In the genomic region with DNA sequence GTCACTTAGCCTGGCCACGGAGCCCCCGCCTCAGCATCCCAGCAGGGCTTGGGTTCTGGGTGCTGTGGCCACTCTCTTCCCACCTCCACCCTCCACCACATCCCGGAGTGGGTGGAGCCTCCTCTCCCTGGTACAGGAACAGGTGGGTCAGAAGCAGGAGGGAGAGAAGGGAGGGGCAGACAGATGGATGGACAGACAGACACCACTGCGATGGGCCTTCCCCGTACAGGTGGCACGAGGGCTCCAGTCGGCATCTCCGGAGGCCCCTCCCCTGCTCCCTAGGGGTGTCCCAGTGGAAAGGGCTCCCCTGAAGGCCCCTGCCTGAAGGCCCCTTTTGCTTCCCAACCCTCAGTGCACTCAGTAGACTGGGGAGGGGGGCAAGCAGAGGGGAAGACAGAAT, we compare ENCODE assay signal across 20 cellular contexts.
DNase-seq lines count a peak whose midpoint lies in the region; ATAC-seq and TF ChIP-seq lines count a peak whose summit lies in the region.
"Had no signal": no experiment of that assay in that cellular context is flagged by ENCODE, and none has a peak within 500 bp of the region (broad histone marks: within the 10 kb centered on the region; RNA-seq: fewer than 3 reads in every experiment).

No MANE protein-coding gene starts in this region.

- H3K4me3 ChIP-seq in Loucy (ENCODE audit: low read length, poor library complexity, severe bottlenecking), result peak overlapping the region; percentile 72
- H3K4me3 ChIP-seq in PC-3 (ENCODE audit: low read length), result no peak overlapping the region
- H3K4me3 ChIP-seq: A549, GM23248, Peyer's patch had no signal

- intact Hi-C loops in PC-3 (cut with micrococcal nuclease), result no loop called here

- H3K4me1 ChIP-seq in Loucy (ENCODE audit: insufficient read depth, low read length, poor library complexity, severe bottlenecking) (peaks cover 52% of the 10 kb centered on the region), foreskin keratinocyte (peaks cover 7% of the 10 kb centered on the region), PC-3 (ENCODE audit: insufficient read depth, low read length) (no peaks in the 10 kb centered on the region)
- H3K4me1 ChIP-seq: A549, Peyer's patch had no signal

- H3K4me2 ChIP-seq in Loucy (ENCODE audit: low read depth, low read length, poor library complexity, severe bottlenecking) (peak overlapping the region; percentile 76), PC-3 (ENCODE audit: low read length) (no peak overlapping the region)
- H3K4me2 ChIP-seq: A549 had no signal

- no peak for TF ChIP-seq CTCF in Loucy (conservative IDR thresholded peaks at IDR 0.05; ENCODE audit: low read length)
- TF ChIP-seq CTCF in foreskin keratinocyte (conservative IDR thresholded peaks at IDR 0.05), result no peak
- no peak for TF ChIP-seq CTCF in PC-3 (conservative IDR thresholded peaks at IDR 0.05; ENCODE audit: low read depth, low read length)

- no peak overlapping the region for H3K27ac ChIP-seq in foreskin keratinocyte
- H3K27ac ChIP-seq in PC-3 (ENCODE audit: low read length), result no peak overlapping the region
- H3K27ac ChIP-seq: A549, GM23248, HL-60, Peyer's patch had no signal

- BruUV-seq in PC-3 (replicated peaks; lab: Mats Ljungman, UMichigan), result no TSS peak

- ATAC-seq in foreskin keratinocyte (peak; percentile 6), PC-3 (no peak), HG02678 (IDR thresholded peaks at IDR 0.05; ENCODE audit: unreplicated experiment) (no peak)
- ATAC-seq: A549, Right ventricle myocardium inferior had no signal

- CTCF ChIA-PET in PC-3 (lab: Charles Lee), result no interaction called here

- H2AFZ ChIP-seq in Loucy (ENCODE audit: low read length) (no peak overlapping the region), PC-3 (ENCODE audit: low read length) (no peak overlapping the region)
- H2AFZ ChIP-seq: GM23248 had no signal

- H3K27me3 ChIP-seq in Loucy (ENCODE audit: insufficient read depth, low read length, poor library complexity, severe bottlenecking) (no peaks in the 10 kb centered on the region), foreskin keratinocyte (no peaks in the 10 kb centered on the region), PC-3 (ENCODE audit: low read length) (0 out of 2 replicates have a peak, but pooled peaks cover 3% of the 10 kb centered on the region)
- H3K27me3 ChIP-seq: Peyer's patch had no signal

- H3K36me3 ChIP-seq in Loucy (ENCODE audit: insufficient read depth, low read length) (no peaks in the 10 kb centered on the region), PC-3 (ENCODE audit: low read depth, low read length) (no peaks in the 10 kb centered on the region)
- H3K36me3 ChIP-seq: Peyer's patch had no signal

- peaks cover 35% of the 10 kb centered on the region for H3K79me2 ChIP-seq in Loucy (ENCODE audit: insufficient read depth, low read length)
- no peaks in the 10 kb centered on the region for H3K79me2 ChIP-seq in PC-3 (ENCODE audit: low read length)

- no peaks in the 10 kb centered on the region for H4K20me1 ChIP-seq in Loucy (ENCODE audit: insufficient read depth, low read length, poor library complexity, severe bottlenecking)
- H4K20me1 ChIP-seq in PC-3 (ENCODE audit: low read length), result no peaks in the 10 kb centered on the region

- POLR2A ChIA-PET in PC-3 (lab: Charles Lee; ENCODE audit: unreplicated experiment), result no interaction called here

- H3F3A ChIP-seq in Loucy (ENCODE audit: low read depth) (peaks cover 10% of the 10 kb centered on the region), PC-3 (ENCODE audit: low read length, unreplicated experiment) (no peaks in the 10 kb centered on the region)

- H3K9me2 ChIP-seq in Loucy (replicated peaks; ENCODE audit: low read depth, low read length) (no peaks in the 10 kb centered on the region), PC-3 (replicated peaks; ENCODE audit: low read length) (no peaks in the 10 kb centered on the region)

- peak overlapping the region; percentile 89 for H3K9ac ChIP-seq in Loucy (ENCODE audit: low read depth, low read length, poor library complexity, severe bottlenecking)
- H3K9ac ChIP-seq in PC-3 (ENCODE audit: low read length), result no peak overlapping the region
- H3K9ac ChIP-seq: GM23248 had no signal

- no peaks in the 10 kb centered on the region for H3K9me3 ChIP-seq in Loucy (ENCODE audit: insufficient read depth, low read depth, low read length)
- no peaks in the 10 kb centered on the region for H3K9me3 ChIP-seq in PC-3 (ENCODE audit: low read length)
- H3K9me3 ChIP-seq: A549, Peyer's patch had no signal

- DNase-seq in NCI-H2171 treated with DMSO at 0.1 percent for 48 hours (lab: John Stamatoyannopoulos, UW) (peak; percentile 50), NCI-H2171 (lab: John Stamatoyannopoulos, UW) (no peak), foreskin keratinocyte (no peak), T-helper 1 cell (no peak), PC-3 (no peak), ureter (ENCODE audit: low spot score) (no peak)
- DNase-seq: DND-41, GM23248, Kasumi-1, MM.1S, NCI-H1092, NCI-H187, NCI-H2107, NCI-H226 had no signal
